ENCODE assay signal across 14 cellular contexts in the genomic region with DNA sequence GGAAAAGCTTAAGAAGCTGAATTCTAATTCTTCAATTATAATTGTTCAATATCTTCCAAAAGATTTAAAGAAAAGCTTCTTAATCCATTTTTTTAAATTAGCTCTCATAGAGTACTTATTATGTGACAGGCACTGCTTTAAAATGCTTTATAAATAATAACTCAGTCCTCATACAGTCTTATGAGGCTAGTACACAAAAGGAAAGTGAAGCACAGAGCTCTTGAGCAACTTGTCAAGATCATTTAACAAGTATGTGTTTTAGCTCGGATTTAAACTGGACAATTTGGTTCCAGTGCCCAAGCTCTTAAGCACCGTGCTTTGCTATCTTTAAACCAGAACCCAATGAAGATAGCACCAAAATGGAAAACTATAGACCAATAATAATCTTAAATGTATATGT.
DNase-seq lines count a peak whose midpoint lies in the region; ATAC-seq, FAIRE-seq and TF ChIP-seq lines count a peak whose summit lies in the region.
"Had no signal": no experiment of that assay in that cellular context is flagged by ENCODE, and none has a peak within 500 bp of the region (broad histone marks: within the 10 kb centered on the region; RNA-seq: fewer than 3 reads in every experiment).

No MANE protein-coding gene starts in this region.

- no peak overlapping the region for H4K8ac ChIP-seq in H1 (ENCODE audit: extremely low read depth, insufficient read depth, low read length)

- H3K27ac ChIP-seq in cardiac muscle cell (peak overlapping the region; percentile 20), H1 (ENCODE audit: low read depth, low read length) (no peak overlapping the region), tibial artery (peak overlapping the region; percentile 47 to 74)
- H3K27ac ChIP-seq: C4-2B had no signal

- POLR2A ChIA-PET in H1 (lab: Charles Lee; ENCODE audit: partially characterized antibody), result interaction anchor here (0.8 to 1.3 kb wide), 2 partner anchors 34 to 244 kb away, joined by 3 read pairs; no protein-coding TSS in a partner anchor

- TF ChIP-seq RAD21 in H1 (IDR thresholded peaks at IDR 0.05 in 1 of 2, conservative IDR thresholded peaks at IDR 0.05 in 1 of 2; ENCODE audit: low read depth in 2 of 2, low read length in 2 of 2), result no peak

- H3K4me3 ChIP-seq in cardiac muscle cell, result no peak overlapping the region
- H3K4me3 ChIP-seq in H1 (ENCODE audit: extremely low read depth in 1 of 4, insufficient read depth in 2 of 4, low read depth in 3 of 4, low read length in 4 of 4), result no peak overlapping the region
- no peak overlapping the region for H3K4me3 ChIP-seq in tibial artery

- H3K23me2 ChIP-seq in H1 (ENCODE audit: low read depth, low read length), result no peaks in the 10 kb centered on the region

- intact Hi-C loops in Right ventricle myocardium inferior (cut with DNase I) (no loop called here), tibial artery (cut with DNase I; ENCODE audit: low total_unique reads) (no loop called here)

- no peaks in the 10 kb centered on the region for H3K79me1 ChIP-seq in H1 (ENCODE audit: low read depth, low read length)

- no peak overlapping the region for H3K4me2 ChIP-seq in H1 (ENCODE audit: insufficient read depth in 1 of 2, low read depth in 2 of 2, low read length in 2 of 2)

- no peak overlapping the region for H3K4ac ChIP-seq in H1 (replicated peaks; ENCODE audit: insufficient read length, low read depth, low read length)

- FAIRE-seq in H1 (lab: Jason Lieb, UNC), result peak; percentile 24
- FAIRE-seq in D721Med (lab: Jason Lieb, UNC), result no peak

- no peak overlapping the region for H2AK5ac ChIP-seq in H1 (ENCODE audit: low read depth, low read length)

- H2AFZ ChIP-seq in H1 (ENCODE audit: low read length), result no peak overlapping the region

- peaks cover 0 to 26% of the 10 kb centered on the region in 2 experiments; a peak in 2 of 4 replicates for H3K79me2 ChIP-seq in H1 (ENCODE audit: control insufficient read depth in 1 of 2, insufficient read depth in 2 of 2, low read length in 2 of 2)

- no peak for TF ChIP-seq POLR2A in H1 (IDR thresholded peaks at IDR 0.05; ENCODE audit: control extremely low read depth in 1 of 2, low read depth in 2 of 2, low read length in 2 of 2)

- ATAC-seq in Right ventricle myocardium inferior (no peak), left lobe of liver (peak; percentile 57)
- ATAC-seq: HCT116 had no signal

- DNase-seq in cardiac muscle cell (ENCODE audit: low read depth in 1 of 2, low spot score in 1 of 2), result peak in 1 of 2 donors; percentile 34
- DNase-seq in Right ventricle myocardium inferior (ENCODE audit: missing footprints), result no peak
- no peak for DNase-seq in H1 (ENCODE audit: low read depth in 1 of 2, low spot score in 2 of 2)
- no peak for DNase-seq in left lobe of liver (ENCODE audit: low spot score)
- DNase-seq in tibial artery, result no peak
- DNase-seq in RPMI8226, result no peak
- DNase-seq in D721Med (ENCODE audit: insufficient read length, low spot score), result no peak
- no peak for DNase-seq in activated effector memory CD4-positive, alpha-beta T cell treated with Interleukin-2 at 50 U/mL for 16 hours
- DNase-seq: NCI-H1436, NCI-H2081, NCI-H226, NCI-H526 had no signal

- H2BK5ac ChIP-seq in H1 (ENCODE audit: low read depth, low read length), result no peak overlapping the region

- H3K36me3 ChIP-seq in cardiac muscle cell (no peaks in the 10 kb centered on the region), H1 (ENCODE audit: control insufficient read depth in 2 of 4, insufficient read depth in 4 of 4, low read length in 3 of 4) (peaks cover 0 to 4% (median 0%) of the 10 kb centered on the region in 4 experiments; a peak in 2 of 8 replicates), tibial artery (no peaks in the 10 kb centered on the region)

- TF ChIP-seq CTCF in cardiac muscle cell (IDR thresholded peaks at IDR 0.05; ENCODE audit: low read depth, low read length) (no peak), H1 (IDR thresholded peaks at IDR 0.05; ENCODE audit: control extremely low read depth in 1 of 3, insufficient read depth in 1 of 3, low read depth in 1 of 3, low read length in 3 of 3) (no peak), tibial artery (IDR thresholded peaks at IDR 0.05) (no peak), D721Med (IDR thresholded peaks at IDR 0.05; ENCODE audit: insufficient read depth, missing control alignments) (no peak)

- H4K91ac ChIP-seq in H1 (replicated peaks; ENCODE audit: insufficient read length, low read length), result no peak overlapping the region

- H3K4me1 ChIP-seq in cardiac muscle cell (ENCODE audit: low read depth) (peaks cover 6% of the 10 kb centered on the region), H1 (replicated peaks in 1 of 4; ENCODE audit: control insufficient read depth in 3 of 4, insufficient read depth in 4 of 4, low read length in 3 of 4) (no peaks in the 10 kb centered on the region), tibial artery (peaks cover 0 to 38% (median 4%) of the 10 kb centered on the region in 4 donors)

- CTCF ChIA-PET in H1 (lab: Charles Lee; ENCODE audit: partially characterized antibody), result interaction anchor here (0.6 to 0.8 kb wide), 3 partner anchors 13 to 645 kb away, joined by 3 read pairs; no protein-coding TSS in a partner anchor

- H3K27me3 ChIP-seq in cardiac muscle cell (no peaks in the 10 kb centered on the region), H1 (replicated peaks in 1 of 4; ENCODE audit: control insufficient read depth in 3 of 4, extremely low read depth in 1 of 4, insufficient read depth in 3 of 4, low read length in 3 of 4) (no peaks in the 10 kb centered on the region), tibial artery (no peaks in the 10 kb centered on the region)

- H4K20me1 ChIP-seq in H1 (replicated peaks in 1 of 2; ENCODE audit: control insufficient read depth in 1 of 2, insufficient read depth in 2 of 2, low read length in 2 of 2), result no peaks in the 10 kb centered on the region

- no peak overlapping the region for H3K56ac ChIP-seq in H1 (replicated peaks; ENCODE audit: insufficient read length, low read depth, low read length)

- H2BK120ac ChIP-seq in H1 (replicated peaks; ENCODE audit: low read depth, low read length), result no peak overlapping the region

- no peak for TF ChIP-seq EP300 in H1 (IDR thresholded peaks at IDR 0.05; ENCODE audit: borderline replicate concordance in 1 of 2, low read depth in 2 of 2, low read length in 2 of 2)

- H4K5ac ChIP-seq in H1 (ENCODE audit: insufficient read length, low read depth, low read length), result no peak overlapping the region

- no peak overlapping the region for H3K18ac ChIP-seq in H1 (ENCODE audit: extremely low read depth, low read length)

- no peak overlapping the region for H2BK15ac ChIP-seq in H1 (ENCODE audit: low read length)

- no peak overlapping the region for H3K23ac ChIP-seq in H1 (ENCODE audit: insufficient read length)

- H2BK20ac ChIP-seq in H1 (ENCODE audit: low read length), result no peak overlapping the region

- no peak overlapping the region for H3K9ac ChIP-seq in H1 (replicated peaks in 1 of 4; ENCODE audit: extremely low read depth in 1 of 4, low read depth in 3 of 4, low read length in 3 of 4)

- H3K9me3 ChIP-seq in cardiac muscle cell (ENCODE audit: low read depth) (no peaks in the 10 kb centered on the region), H1 (ENCODE audit: insufficient read depth in 2 of 2, low read depth in 1 of 2, low read length in 1 of 2) (peaks cover 7 to 13% of the 10 kb centered on the region in 2 experiments; a peak in 3 of 4 replicates), tibial artery (no peaks in the 10 kb centered on the region)

- no peak overlapping the region for H2BK12ac ChIP-seq in H1 (ENCODE audit: low read depth, low read length)

- WGBS in H1 (ENCODE audit: extremely low coverage in 1 of 2, insufficient coverage in 1 of 2, insufficient read length in 1 of 2, insufficient replicate concordance in 2 of 2, low coverage in 1 of 2, low lambda C conversion rate in 2 of 2, missing lambda C conversion rate in 1 of 2), 2 experiments, result 98% methylated on average over 2 of the region's 2 CpGs; no CpG with 5 or more reads in 1 of the 2 experiments

- no peak overlapping the region for H3K14ac ChIP-seq in H1 (ENCODE audit: insufficient read length)

TF ChIP-seq in H1, 55 proteins besides CTCF, POLR2A, EP300 and RAD21:
- TF ChIP-seq CBX5 (IDR thresholded peaks at IDR 0.05; ENCODE audit: low read depth, low read length) (no peak), TAF1 (IDR thresholded peaks at IDR 0.05; ENCODE audit: low read depth, low read length) (no peak), SUZ12 (IDR thresholded peaks at IDR 0.05; ENCODE audit: low read length) (no peak), MAFK (IDR thresholded peaks at IDR 0.05; ENCODE audit: low read depth, low read length) (no peak), SRF (IDR thresholded peaks at IDR 0.05; ENCODE audit: low read depth, low read length) (no peak)
- TF ChIP-seq, protein P1, sequence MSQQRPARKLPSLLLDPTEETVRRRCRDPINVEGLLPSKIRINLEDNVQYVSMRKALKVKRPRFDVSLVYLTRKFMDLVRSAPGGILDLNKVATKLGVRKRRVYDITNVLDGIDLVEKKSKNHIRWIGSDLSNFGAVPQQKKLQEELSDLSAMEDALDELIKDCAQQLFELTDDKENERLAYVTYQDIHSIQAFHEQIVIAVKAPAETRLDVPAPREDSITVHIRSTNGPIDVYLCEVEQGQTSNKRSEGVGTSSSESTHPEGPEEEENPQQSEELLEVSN (IDR thresholded peaks at IDR 0.05), result no peak
